Comparison of ENCODE assay signal across 1 cellular context in the genomic region with DNA sequence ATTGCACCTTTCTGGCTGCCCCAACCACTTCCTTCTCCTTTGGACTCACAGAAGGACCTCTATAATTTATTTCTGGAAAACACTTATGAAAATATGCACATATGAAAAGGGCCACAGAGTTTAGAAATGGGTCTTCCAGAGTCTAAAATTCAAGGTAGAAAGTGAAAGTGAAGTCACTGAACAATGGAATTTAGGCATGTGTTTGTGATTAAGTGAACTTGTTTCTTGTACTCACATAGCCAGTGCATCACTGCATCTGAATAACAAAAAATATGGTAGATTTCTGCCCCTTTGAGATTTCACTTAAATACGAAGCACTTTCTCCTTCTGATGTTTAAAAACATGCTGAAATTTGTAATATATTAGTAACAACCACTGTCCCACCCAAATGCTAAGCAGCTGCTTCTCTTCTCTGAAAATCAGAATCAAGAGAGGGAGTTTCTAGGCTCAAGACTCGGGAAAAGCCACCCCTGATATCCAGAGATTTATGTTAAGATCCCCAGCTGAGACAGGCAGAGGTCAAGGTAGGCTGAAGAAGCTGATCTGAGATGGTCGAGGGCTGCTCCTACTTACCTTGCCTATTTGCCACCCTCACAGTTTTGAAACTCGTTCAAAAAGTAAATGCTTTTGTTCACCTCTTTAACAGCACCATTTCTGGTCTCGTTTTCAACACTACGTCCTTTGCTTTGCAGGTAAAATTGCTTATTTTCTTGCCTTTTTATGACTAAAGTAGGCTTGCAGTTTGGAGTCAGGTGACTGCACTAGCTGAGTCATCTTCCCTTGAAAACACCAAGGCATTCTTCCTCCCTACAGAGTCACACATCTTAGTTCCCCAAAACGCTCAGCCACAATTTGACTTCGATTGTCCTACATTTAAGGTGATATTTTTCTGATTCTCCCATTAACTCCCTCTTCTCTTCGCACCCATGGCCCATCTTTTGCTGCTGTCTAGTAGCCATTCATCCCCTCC.
TF ChIP-seq lines count a peak whose summit lies in the region.

Gene XKR3 (minus strand): TSS at position 694 of the 970 bp plus-strand sequence. CDS start 17,338 bp downstream, outside the sequence.

TF ChIP-seq in K562, 482 proteins besides CTCF, POLR2A, EP300 and RAD21 (continued from another document and continues in another):
- TF ChIP-seq HCFC1 (IDR thresholded peaks at IDR 0.05; ENCODE audit: low read depth, low read length) (no peak), ZNF431 (CRISPR knock-in tag; IDR thresholded peaks at IDR 0.05) (no peak), PTTG1 (tag; IDR thresholded peaks at IDR 0.05; ENCODE audit: low read depth) (no peak), ZNF23 (CRISPR knock-in tag; IDR thresholded peaks at IDR 0.05) (no peak), CBX1 (IDR thresholded peaks at IDR 0.05; ENCODE audit: low read depth) (no peak), ZNF12 (CRISPR knock-in tag; IDR thresholded peaks at IDR 0.05) (no peak), MGA (IDR thresholded peaks at IDR 0.05) (peak; percentile 9; the same call in 1 of the 2 replicates), HNRNPH1 (optimal IDR thresholded peaks at IDR 0.05; ENCODE audit: low read depth, low read length) (no peak), FOXJ2 (tag; IDR thresholded peaks at IDR 0.05) (no peak), CCAR2 (IDR thresholded peaks at IDR 0.05; ENCODE audit: low read depth, low read length) (no peak), POLR2H (tag; IDR thresholded peaks at IDR 0.05; ENCODE audit: low read depth) (no peak), BCL6 (CRISPR knock-in tag; IDR thresholded peaks at IDR 0.05) (no peak), GTF2E2 (tag; IDR thresholded peaks at IDR 0.05) (no peak), ZNF655 (CRISPR knock-in tag; IDR thresholded peaks at IDR 0.05) (no peak), PCBP1 (IDR thresholded peaks at IDR 0.05; ENCODE audit: low read depth, low read length, poor library complexity, severe bottlenecking) (no peak), CHAMP1 (IDR thresholded peaks at IDR 0.05) (no peak), CBX8 (IDR thresholded peaks at IDR 0.05; ENCODE audit: borderline replicate concordance, extremely low read depth, low read depth, low read length, poor library complexity, severe bottlenecking) (no peak), ZC3H11A (IDR thresholded peaks at IDR 0.05; ENCODE audit: low read depth, low read length) (no peak), HIVEP1 (CRISPR knock-in tag; IDR thresholded peaks at IDR 0.05) (no peak), NFE2 (IDR thresholded peaks at IDR 0.05; ENCODE audit: low read depth) (peak; percentile 77), ZFPM2 (CRISPR knock-in tag; IDR thresholded peaks at IDR 0.05) (no peak), GTF2B (IDR thresholded peaks at IDR 0.05; ENCODE audit: extremely low read depth, insufficient read length) (no peak), ZNF41 (CRISPR knock-in tag; conservative IDR thresholded peaks at IDR 0.05) (no peak), ZNF174 (CRISPR knock-in tag; IDR thresholded peaks at IDR 0.05) (no peak), BACH1 (tag; IDR thresholded peaks at IDR 0.05) (no peak), FOXK2 (conservative IDR thresholded peaks at IDR 0.05 in 1 of 2, IDR thresholded peaks at IDR 0.05 in 1 of 2; ENCODE audit: low read depth in 2 of 2) (0 out of 4 replicates have a peak, but pooled peaks of 1 of the 2 experiments have one; percentile 16)
- TF ChIP-seq, protein P1, sequence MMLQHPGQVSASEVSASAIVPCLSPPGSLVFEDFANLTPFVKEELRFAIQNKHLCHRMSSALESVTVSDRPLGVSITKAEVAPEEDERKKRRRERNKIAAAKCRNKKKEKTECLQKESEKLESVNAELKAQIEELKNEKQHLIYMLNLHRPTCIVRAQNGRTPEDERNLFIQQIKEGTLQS (IDR thresholded peaks at IDR 0.05) = peak; percentile 70
- TF ChIP-seq, protein P1 (CRISPR knock-in tag; conservative IDR thresholded peaks at IDR 0.05) = no peak
- TF ChIP-seq, protein P2, sequence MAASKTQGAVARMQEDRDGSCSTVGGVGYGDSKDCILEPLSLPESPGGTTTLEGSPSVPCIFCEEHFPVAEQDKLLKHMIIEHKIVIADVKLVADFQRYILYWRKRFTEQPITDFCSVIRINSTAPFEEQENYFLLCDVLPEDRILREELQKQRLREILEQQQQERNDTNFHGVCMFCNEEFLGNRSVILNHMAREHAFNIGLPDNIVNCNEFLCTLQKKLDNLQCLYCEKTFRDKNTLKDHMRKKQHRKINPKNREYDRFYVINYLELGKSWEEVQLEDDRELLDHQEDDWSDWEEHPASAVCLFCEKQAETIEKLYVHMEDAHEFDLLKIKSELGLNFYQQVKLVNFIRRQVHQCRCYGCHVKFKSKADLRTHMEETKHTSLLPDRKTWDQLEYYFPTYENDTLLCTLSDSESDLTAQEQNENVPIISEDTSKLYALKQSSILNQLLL (CRISPR knock-in tag; IDR thresholded peaks at IDR 0.05; ENCODE audit: borderline replicate concordance) = no peak
- TF ChIP-seq, protein P3, sequence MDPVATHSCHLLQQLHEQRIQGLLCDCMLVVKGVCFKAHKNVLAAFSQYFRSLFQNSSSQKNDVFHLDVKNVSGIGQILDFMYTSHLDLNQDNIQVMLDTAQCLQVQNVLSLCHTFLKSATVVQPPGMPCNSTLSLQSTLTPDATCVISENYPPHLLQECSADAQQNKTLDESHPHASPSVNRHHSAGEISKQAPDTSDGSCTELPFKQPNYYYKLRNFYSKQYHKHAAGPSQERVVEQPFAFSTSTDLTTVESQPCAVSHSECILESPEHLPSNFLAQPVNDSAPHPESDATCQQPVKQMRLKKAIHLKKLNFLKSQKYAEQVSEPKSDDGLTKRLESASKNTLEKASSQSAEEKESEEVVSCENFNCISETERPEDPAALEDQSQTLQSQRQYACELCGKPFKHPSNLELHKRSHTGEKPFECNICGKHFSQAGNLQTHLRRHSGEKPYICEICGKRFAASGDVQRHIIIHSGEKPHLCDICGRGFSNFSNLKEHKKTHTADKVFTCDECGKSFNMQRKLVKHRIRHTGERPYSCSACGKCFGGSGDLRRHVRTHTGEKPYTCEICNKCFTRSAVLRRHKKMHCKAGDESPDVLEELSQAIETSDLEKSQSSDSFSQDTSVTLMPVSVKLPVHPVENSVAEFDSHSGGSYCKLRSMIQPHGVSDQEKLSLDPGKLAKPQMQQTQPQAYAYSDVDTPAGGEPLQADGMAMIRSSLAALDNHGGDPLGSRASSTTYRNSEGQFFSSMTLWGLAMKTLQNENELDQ (CRISPR knock-in tag; IDR thresholded peaks at IDR 0.05; ENCODE audit: borderline replicate concordance) = no peak
